8 cellular contexts compared by ENCODE assay signal in genomic region chr17:51259574-51260236, GRCh38.
DNase-seq lines count a peak whose midpoint lies in the region; FAIRE-seq and TF ChIP-seq lines count a peak whose summit lies in the region.

TSS of gene MBTD1 (minus strand) at chr17:51260049. CDS start at chr17:51225161, 34,888 bp downstream.

- FAIRE-seq in G401.6 (lab: Jason Lieb, UNC), result peak; percentile 36

- H3K9ac ChIP-seq in SK-N-MC (ENCODE audit: insufficient read length), result peak within 1 kb of the TSS; percentile 96

- H3K4me3 ChIP-seq in SK-N-MC, result peak within 1 kb of the TSS; percentile 99

- no peaks in the 10 kb centered on the region for H3K9me3 ChIP-seq in SK-N-MC (ENCODE audit: low read depth, low read length)

- DNase-seq in HEK293T (ENCODE audit: extremely low spot score), result peak; percentile 95
- peak; percentile 98 for DNase-seq in NAMALWA (ENCODE audit: low spot score)
- DNase-seq in SK-N-MC (ENCODE audit: low read depth, low spot score), result peak; percentile 96
- DNase-seq in activated naive CD4-positive, alpha-beta T cell treated with anti-CD3 and anti-CD28 coated beads, Interleukin-2, amount 50 U/mL, for 16 hours, result peak; percentile 93
- DNase-seq in globus pallidus (ENCODE audit: low spot score), result peak; percentile 96
- peak; percentile 90 for DNase-seq in non-pigmented ciliary epithelial cell (ENCODE audit: low read depth)
- peak; percentile 82 to 100 (median 96) for DNase-seq in substantia nigra (lab: John Stamatoyannopoulos, UW)

- H3K36me3 ChIP-seq in SK-N-MC (ENCODE audit: insufficient read depth, low read length), result peaks cover 62% of the 10 kb centered on the region

- H3K27ac ChIP-seq in SK-N-MC, result peak within 1 kb of the TSS; percentile 99
- H3K27ac ChIP-seq in substantia nigra (ENCODE audit: low read depth, low read length, poor library complexity, severe bottlenecking), result peak within 1 kb of the TSS; percentile 99

- POLR2A ChIA-PET in HEK293T (lab: Yijun Ruan, JAX), result no interaction called here

- CTCF ChIA-PET in HEK293T (lab: Yijun Ruan, JAX), result no interaction called here

TF ChIP-seq in HEK293T, 16 proteins besides CTCF, POLR2A, EP300 and RAD21:
- no peak for TF ChIP-seq SP1 (IDR thresholded peaks at IDR 0.05)
- TF ChIP-seq FOXK2 (IDR thresholded peaks at IDR 0.05), result no peak
- no peak for TF ChIP-seq NFRKB (IDR thresholded peaks at IDR 0.05)
- 0 out of 2 replicates have a peak, but pooled peaks have one; percentile 8 for TF ChIP-seq L3MBTL2 (conservative IDR thresholded peaks at IDR 0.05)
- TF ChIP-seq, protein P1, sequence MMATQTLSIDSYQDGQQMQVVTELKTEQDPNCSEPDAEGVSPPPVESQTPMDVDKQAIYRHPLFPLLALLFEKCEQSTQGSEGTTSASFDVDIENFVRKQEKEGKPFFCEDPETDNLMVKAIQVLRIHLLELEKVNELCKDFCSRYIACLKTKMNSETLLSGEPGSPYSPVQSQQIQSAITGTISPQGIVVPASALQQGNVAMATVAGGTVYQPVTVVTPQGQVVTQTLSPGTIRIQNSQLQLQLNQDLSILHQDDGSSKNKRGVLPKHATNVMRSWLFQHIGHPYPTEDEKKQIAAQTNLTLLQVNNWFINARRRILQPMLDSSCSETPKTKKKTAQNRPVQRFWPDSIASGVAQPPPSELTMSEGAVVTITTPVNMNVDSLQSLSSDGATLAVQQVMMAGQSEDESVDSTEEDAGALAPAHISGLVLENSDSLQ (IDR thresholded peaks at IDR 0.05), result no peak

Comparison
In these comparisons a context has a peak if more than half of its experiments do, and no peak if none do; other contexts are left out.
1. Peak in every context shown above with its lines: DNase-seq, H3K4me3 ChIP-seq and H3K27ac ChIP-seq.